In genomic region chr4:164536829-164537228, GRCh38 we compare ENCODE assay signal across 10 cellular contexts.
A peak's percentile ranks its signal among the peaks of the same experiment; 100 is the strongest.
DNase-seq lines count a peak whose midpoint lies in the region; ATAC-seq, FAIRE-seq and TF ChIP-seq lines count a peak whose summit lies in the region.
"Had no signal": no experiment of that assay in that cellular context is flagged by ENCODE, and none has a peak within 500 bp of the region (broad histone marks: within the 10 kb centered on the region; RNA-seq: fewer than 3 reads in every experiment).

No MANE protein-coding gene starts in this region.

- ATAC-seq in lower lobe of right lung (peak; percentile 61 to 84), HG03097 (IDR thresholded peaks at IDR 0.05; ENCODE audit: low FRiP score, unreplicated experiment) (no peak)
- ATAC-seq: naive thymus-derived CD4-positive, alpha-beta T cell had no signal

- no peak for TF ChIP-seq EP300 in sigmoid colon (IDR thresholded peaks at IDR 0.05)

- H3K27ac ChIP-seq in lower lobe of right lung: no peak overlapping the region
- no peak overlapping the region for H3K27ac ChIP-seq in sigmoid colon

- H3K4me3 ChIP-seq in astrocyte of the cerebellum (ENCODE audit: low read depth, low read length) (no peak overlapping the region), lower lobe of right lung (no peak overlapping the region), sigmoid colon (no peak overlapping the region)

- intact Hi-C loops in lower lobe of right lung (cut with DNase I) (no loop called here), sigmoid colon (cut with DNase I) (no loop called here)

- DNase-seq in HT-29 (ENCODE audit: low spot score): peak; percentile 14
- peak; percentile 77 for DNase-seq in astrocyte of the cerebellum (ENCODE audit: low read depth)
- no peak for DNase-seq in lower lobe of right lung
- DNase-seq in urothelium cell line (ENCODE audit: low spot score): peak; percentile 64
- no peak for DNase-seq in NCI-H2171 treated with DMSO at 0.1 percent for 48 hours (lab: John Stamatoyannopoulos, UW)
- no peak for DNase-seq in sigmoid colon
- DNase-seq: activated CD8-positive, alpha-beta memory T cell treated with anti-CD3 and anti-CD28 coated beads, Interleukin-2, amount 50 U/mL, for 4 hours; naive thymus-derived CD4-positive, alpha-beta T cell; NCI-H69 had no signal

- H3K9me3 ChIP-seq in lower lobe of right lung (peaks cover 5% of the 10 kb centered on the region), sigmoid colon (peaks cover 0 to 14% (median 3%) of the 10 kb centered on the region in 4 donors)

- no peak for FAIRE-seq in urothelium cell line (lab: Jason Lieb, UNC)

- WGBS in sigmoid colon, 2 donors: 76 to 86% methylated on average over 2 of the region's 2 CpGs

- H3K36me3 ChIP-seq in lower lobe of right lung (no peaks in the 10 kb centered on the region), sigmoid colon (no peaks in the 10 kb centered on the region)

- TF ChIP-seq POLR2A in sigmoid colon (IDR thresholded peaks at IDR 0.05): no peak

- H3K27me3 ChIP-seq in lower lobe of right lung (ENCODE audit: low read depth) (no peaks in the 10 kb centered on the region), sigmoid colon (no peaks in the 10 kb centered on the region)

- in situ Hi-C loops in astrocyte of the cerebellum (cut with HindIII; ENCODE audit: low sequenced_read_pairs): no loop called here

- no peak for TF ChIP-seq CTCF in astrocyte of the cerebellum (IDR thresholded peaks at IDR 0.05; ENCODE audit: low read depth, low read length, missing control alignments)
- no peak for TF ChIP-seq CTCF in lower lobe of right lung (IDR thresholded peaks at IDR 0.05)
- no peak for TF ChIP-seq CTCF in sigmoid colon (IDR thresholded peaks at IDR 0.05)

- H3K4me1 ChIP-seq in lower lobe of right lung (no peaks in the 10 kb centered on the region), sigmoid colon (peaks cover 0 to 7% (median 0%) of the 10 kb centered on the region in 4 donors)

Comparison
In these comparisons a context has a peak if more than half of its experiments do, and no peak if none do; other contexts are left out.
1. DNase-seq: peak in HT-29 (single experiment), astrocyte of the cerebellum (single experiment) and urothelium cell line (single experiment); none in lower lobe of right lung (single experiment), NCI-H2171 treated with DMSO at 0.1 percent for 48 hours (single experiment) and sigmoid colon (single experiment).